1 cellular context compared by ENCODE assay signal in the genomic region with DNA sequence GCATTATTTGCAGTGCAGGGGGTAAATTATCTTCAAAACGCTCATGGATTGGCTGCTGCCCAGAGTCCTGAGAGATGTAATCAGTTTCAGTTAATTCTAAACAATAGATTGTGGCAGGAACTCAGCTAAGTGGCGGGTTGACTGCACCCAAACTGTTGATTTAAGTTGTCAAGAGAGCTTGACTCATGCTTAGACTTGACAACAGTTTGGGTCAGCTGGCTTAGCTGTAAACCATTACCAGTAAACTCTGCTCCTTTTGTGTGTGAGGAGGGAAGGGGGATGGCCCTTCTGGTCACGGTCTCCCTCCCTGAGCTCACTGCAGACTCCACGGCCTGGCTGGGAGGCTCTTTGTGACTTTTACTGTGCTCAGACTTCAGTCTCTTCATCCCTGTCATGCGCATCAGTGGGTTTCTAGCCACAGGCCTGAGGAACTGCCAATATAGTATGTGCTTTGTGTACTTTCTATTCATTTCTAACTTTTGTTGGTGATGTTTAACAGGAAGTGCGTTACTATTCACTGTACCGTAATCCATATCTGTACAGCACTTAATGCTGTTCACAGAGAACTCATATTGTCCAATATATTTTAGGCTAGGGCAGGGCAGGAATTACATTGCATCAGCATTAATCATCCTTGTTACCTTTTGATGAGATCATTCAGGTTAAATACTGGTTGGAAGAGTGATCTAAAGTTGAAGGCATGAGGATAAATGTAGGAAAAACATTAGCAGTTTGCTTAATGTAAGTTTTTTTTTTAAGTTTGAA.
TF ChIP-seq lines count a peak whose summit lies in the region.

No MANE protein-coding gene starts in this region.

TF ChIP-seq in HCT116, 20 proteins besides CTCF, POLR2A, EP300 and RAD21 (continued from another document):
- TF ChIP-seq, protein P1, sequence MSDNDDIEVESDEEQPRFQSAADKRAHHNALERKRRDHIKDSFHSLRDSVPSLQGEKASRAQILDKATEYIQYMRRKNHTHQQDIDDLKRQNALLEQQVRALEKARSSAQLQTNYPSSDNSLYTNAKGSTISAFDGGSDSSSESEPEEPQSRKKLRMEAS (IDR thresholded peaks at IDR 0.05): peak; percentile 66
- TF ChIP-seq CBX3 (IDR thresholded peaks at IDR 0.05; ENCODE audit: low read depth) (peak; percentile 85; the same call in 1 of the 2 replicates), ZNF274 (IDR thresholded peaks at IDR 0.05; ENCODE audit: low read depth, low read length) (no peak), SRF (IDR thresholded peaks at IDR 0.05; ENCODE audit: low read depth) (peak; percentile 72), EGR1 (IDR thresholded peaks at IDR 0.05; ENCODE audit: low read depth) (no peak), ELF1 (IDR thresholded peaks at IDR 0.05; ENCODE audit: borderline replicate concordance, low read depth) (no peak; the same call in 1 of the 2 replicates), CEBPB (IDR thresholded peaks at IDR 0.05; ENCODE audit: low read depth) (peak; percentile 88), YY1 (IDR thresholded peaks at IDR 0.05; ENCODE audit: extremely low read depth, insufficient replicate concordance, low read depth, low read length) (peak; percentile 44), TCF7L2 (IDR thresholded peaks at IDR 0.05; ENCODE audit: borderline replicate concordance, extremely low read depth, insufficient read depth, insufficient read length) (peak; percentile 54)
